24 cellular contexts compared by ENCODE assay signal in genomic region chr11:92504004-92504403, GRCh38.
"Had no signal": no experiment of that assay in that cellular context is flagged by ENCODE, and none has a peak within 500 bp of the region (broad histone marks: within the 10 kb centered on the region; RNA-seq: fewer than 3 reads in every experiment).

No MANE protein-coding gene starts in this region.

- H3K9me3 Mint-ChIP-seq: mesothelial cell of epicardium, naive B cell had no signal

- H3K27ac Mint-ChIP-seq: mesothelial cell of epicardium, naive B cell had no signal

- H3K36me3 ChIP-seq: esophagus squamous epithelium, gastrocnemius medialis, heart right ventricle, left lung, lower lobe of right lung had no signal

- H3K4me3 ChIP-seq: coronary artery, dorsolateral prefrontal cortex, esophagus squamous epithelium, gastrocnemius medialis, heart right ventricle, left lung, lower lobe of right lung, mucosa of descending colon had no signal

- H3K36me3 Mint-ChIP-seq: mesothelial cell of epicardium, naive B cell had no signal

- FAIRE-seq: colon, endothelial cell of umbilical vein, keratinocyte had no signal

- H3K9me3 ChIP-seq: esophagus squamous epithelium, gastrocnemius medialis, heart right ventricle, left lung, lower lobe of right lung, mucosa of descending colon had no signal

- H3K4me1 ChIP-seq: esophagus squamous epithelium, gastrocnemius medialis, heart right ventricle, left lung, lower lobe of right lung had no signal

- DNase-seq: dermis blood vessel endothelial cell; dorsolateral prefrontal cortex; effector CD4-positive, alpha-beta T cell; effector memory CD4-positive, alpha-beta T cell; esophagus squamous epithelium; foreskin fibroblast; foreskin melanocyte; gastrocnemius medialis; glutamatergic neuron; head of caudate nucleus; heart right ventricle; hippocampal formation; left cardiac atrium; left lung; left ventricle myocardium superior; lower lobe of right lung; mesenchymal stem cell; mucosa of descending colon; naive B cell had no signal

- H3K27me3 ChIP-seq: esophagus squamous epithelium, gastrocnemius medialis, left lung had no signal

- H3K27ac ChIP-seq: coronary artery, dorsolateral prefrontal cortex, esophagus squamous epithelium, gastrocnemius medialis, heart right ventricle, left lung, lower lobe of right lung had no signal

- ATAC-seq: gastrocnemius medialis, heart right ventricle, left cardiac atrium, left lung, left ventricle myocardium superior, lower lobe of right lung, mucosa of descending colon had no signal
